Comparison of ENCODE assay signal across 1 cellular context in the genomic region with DNA sequence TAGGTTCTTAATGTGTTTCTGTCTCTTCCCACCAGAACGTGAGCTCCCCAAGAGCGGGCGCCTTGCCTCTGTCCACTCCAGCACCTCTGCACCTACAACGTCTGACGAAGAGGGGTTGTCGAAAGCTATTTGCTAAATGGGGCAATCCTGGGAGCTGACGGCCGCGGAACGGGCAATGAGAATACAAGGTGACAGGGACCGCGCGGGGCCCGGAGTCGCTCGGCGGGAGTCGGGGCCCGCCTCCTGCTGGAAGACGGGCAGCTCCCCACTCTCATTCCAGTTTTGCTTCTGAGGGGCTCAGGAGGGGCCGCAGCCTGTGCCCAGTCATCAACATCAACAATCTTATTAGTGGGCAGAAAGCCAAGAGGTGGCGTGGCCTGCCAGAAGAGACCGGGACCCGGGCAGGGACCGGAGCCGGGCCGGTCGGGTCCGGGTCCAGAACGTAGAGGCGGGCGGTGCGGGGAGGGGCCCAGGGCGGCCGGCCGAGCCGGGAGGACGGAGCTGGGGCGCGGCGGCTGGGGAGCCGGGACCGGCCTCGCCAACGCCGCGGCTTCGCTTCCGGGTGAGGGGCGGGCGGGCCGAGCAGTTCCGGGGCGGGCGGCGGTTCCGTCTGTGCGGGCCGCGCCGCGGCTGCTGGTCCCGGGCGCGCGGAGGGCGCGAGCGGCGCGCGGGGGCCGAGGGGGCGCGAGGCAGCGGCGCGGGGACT.
TF ChIP-seq lines count a peak whose summit lies in the region.

Gene MOSMO, plus strand, starts transcription at position 603 of the 706 bp plus-strand sequence. CDS start 191 bp downstream, outside the sequence.

TF ChIP-seq in GM23338, 12 proteins besides CTCF, POLR2A, EP300 and RAD21 (continued from another document):
- TF ChIP-seq ZNF462 (CRISPR knock-in tag; IDR thresholded peaks at IDR 0.05), result no peak
- TF ChIP-seq REST (IDR thresholded peaks at IDR 0.05; ENCODE audit: unreplicated experiment), result peak; percentile 64
